Comparison of ENCODE assay signal across 1 cellular context in genomic region chr12:120540445-120540844, GRCh38.
TF ChIP-seq lines count a peak whose summit lies in the region.

No MANE protein-coding gene starts in this region.

TF ChIP-seq in K562, 482 proteins besides CTCF, POLR2A, EP300 and RAD21 (continued from another document and continues in another):
- TF ChIP-seq ZNF431 (CRISPR knock-in tag; IDR thresholded peaks at IDR 0.05) (no peak), ETS1 (conservative IDR thresholded peaks at IDR 0.05; ENCODE audit: control insufficient read depth, low read depth, low read length) (no peak), KAT8 (IDR thresholded peaks at IDR 0.05; ENCODE audit: low read depth) (no peak), ZNF609 (CRISPR knock-in tag; IDR thresholded peaks at IDR 0.05; ENCODE audit: borderline replicate concordance) (0 out of 2 replicates have a peak, but pooled peaks have one; percentile 53), ZNF655 (CRISPR knock-in tag; IDR thresholded peaks at IDR 0.05) (no peak), CREB3 (tag; conservative IDR thresholded peaks at IDR 0.05; ENCODE audit: low read depth) (0 out of 2 replicates have a peak, but pooled peaks have one; percentile 39), TBP (optimal IDR thresholded peaks at IDR 0.05; ENCODE audit: low read depth, low read length) (peak; percentile 39), EWSR1 (IDR thresholded peaks at IDR 0.05; ENCODE audit: borderline replicate concordance, low read depth, partially characterized antibody) (no peak), STAT5B (CRISPR knock-in tag; IDR thresholded peaks at IDR 0.05) (no peak), TBL1XR1 (IDR thresholded peaks at IDR 0.05; ENCODE audit: low read length in 2 of 2) (peak in 1 of 2 experiments; percentile 96; a peak in 2 of 4 replicates), ZMIZ1 (IDR thresholded peaks at IDR 0.05; ENCODE audit: low read depth in 2 of 2, low read length in 2 of 2) (peak in 1 of 2 experiments; percentile 93; a peak in 2 of 4 replicates), CREB1 (IDR thresholded peaks at IDR 0.05) (peak; percentile 58; the same call in 1 of the 2 replicates), CREB1 (CRISPR knock-in tag; IDR thresholded peaks at IDR 0.05) (no peak), LCOR (CRISPR knock-in tag; IDR thresholded peaks at IDR 0.05) (peak; percentile 97), TRIM24 (IDR thresholded peaks at IDR 0.05) (peak; percentile 81 to 93), ATF1 (CRISPR knock-in tag; IDR thresholded peaks at IDR 0.05) (no peak), ATF1 (tag; IDR thresholded peaks at IDR 0.05) (peak; percentile 71), LARP7 (IDR thresholded peaks at IDR 0.05) (no peak), ERF (CRISPR knock-in tag; IDR thresholded peaks at IDR 0.05) (no peak), SP1 (CRISPR knock-in tag; IDR thresholded peaks at IDR 0.05) (peak; percentile 70), KAT7 (CRISPR knock-in tag; IDR thresholded peaks at IDR 0.05; ENCODE audit: borderline replicate concordance) (peak; percentile 38; the same call in 1 of the 2 replicates), HMGN3 (IDR thresholded peaks at IDR 0.05; ENCODE audit: borderline replicate concordance, extremely low read depth, insufficient read length, low read depth, low read length) (peak; percentile 70), RB1 (IDR thresholded peaks at IDR 0.05; ENCODE audit: low read depth) (no peak), TEAD1 (CRISPR knock-in tag; IDR thresholded peaks at IDR 0.05) (peak; percentile 72 to 95; a peak in 3 of 4 replicates), CTCFL (IDR thresholded peaks at IDR 0.05; ENCODE audit: borderline replicate concordance, insufficient read depth, low read depth, low read length, poor library complexity, severe bottlenecking) (no peak), BACH1 (tag; IDR thresholded peaks at IDR 0.05) (0 out of 2 replicates have a peak, but pooled peaks have one; percentile 61), FOXK2 (conservative IDR thresholded peaks at IDR 0.05 in 1 of 2, IDR thresholded peaks at IDR 0.05 in 1 of 2; ENCODE audit: low read depth in 2 of 2) (peak; percentile 76 to 84; a peak in 2 of 4 replicates), ZNF318 (IDR thresholded peaks at IDR 0.05; ENCODE audit: borderline replicate concordance in 1 of 2, low read depth in 1 of 2) (peak; percentile 82 to 91; a peak in 3 of 4 replicates), GATAD2A (IDR thresholded peaks at IDR 0.05) (peak; percentile 88), HBP1 (CRISPR knock-in tag; IDR thresholded peaks at IDR 0.05) (no peak), GTF2F1 (IDR thresholded peaks at IDR 0.05; ENCODE audit: low read depth, low read length) (no peak)
